19 cellular contexts compared by ENCODE assay signal in genomic region chr13:44352202-44352601, GRCh38. TPM values are rescaled to one million over a fixed set of nuclear protein-coding genes. Genes with fewer than 3 reads are reported as not detected.
DNase-seq lines count a peak whose midpoint lies in the region; ATAC-seq and TF ChIP-seq lines count a peak whose summit lies in the region.
"Had no signal": no experiment of that assay in that cellular context is flagged by ENCODE, and none has a peak within 500 bp of the region (broad histone marks: within the 10 kb centered on the region; RNA-seq: fewer than 3 reads in every experiment).

No MANE protein-coding gene starts in this region.

- CTCF ChIA-PET in CD4-positive, alpha-beta T cell (lab: Charles Lee), result no interaction called here

- H3K4me1 Mint-ChIP-seq in CD4-positive, alpha-beta T cell (ENCODE audit: low read depth), result peaks cover 23% of the 10 kb centered on the region
- peaks cover 15% of the 10 kb centered on the region for H3K4me1 Mint-ChIP-seq in central memory CD8-positive, alpha-beta T cell
- H3K4me1 Mint-ChIP-seq in nephron, result peaks cover 11% of the 10 kb centered on the region

- no peak for TF ChIP-seq CTCF in CD4-positive, alpha-beta T cell (IDR thresholded peaks at IDR 0.05)
- TF ChIP-seq CTCF in nephron (IDR thresholded peaks at IDR 0.05; ENCODE audit: unreplicated experiment in 3 of 3), result no peak

- ATAC-seq in CD4-positive, alpha-beta T cell (ENCODE audit: poor library complexity), result peak; percentile 38
- peak; percentile 76 for ATAC-seq in central memory CD8-positive, alpha-beta T cell (replicated peaks; ENCODE audit: extremely low read depth, poor library complexity, severe bottlenecking)
- ATAC-seq in GM21367 (IDR thresholded peaks at IDR 0.05; ENCODE audit: unreplicated experiment) (no peak), GM21447 (IDR thresholded peaks at IDR 0.05; ENCODE audit: unreplicated experiment) (no peak), HG03175 (IDR thresholded peaks at IDR 0.05; ENCODE audit: unreplicated experiment) (no peak), GM18520 (IDR thresholded peaks at IDR 0.05; ENCODE audit: unreplicated experiment) (no peak)
- ATAC-seq: K562, SK-N-SH treated with all-trans-retinoic acid at 6 μM for 48 hours had no signal

- H3K9me3 Mint-ChIP-seq in CD4-positive, alpha-beta T cell, result no peaks in the 10 kb centered on the region
- H3K9me3 Mint-ChIP-seq in central memory CD8-positive, alpha-beta T cell, result no peaks in the 10 kb centered on the region
- no peaks in the 10 kb centered on the region for H3K9me3 Mint-ChIP-seq in nephron

- no peaks in the 10 kb centered on the region for H3K9me3 ChIP-seq in CD4-positive, alpha-beta T cell (ENCODE audit: control insufficient read depth, low read length)
- H3K9me3 ChIP-seq: HAP-1 had no signal

- H3K27ac Mint-ChIP-seq in CD4-positive, alpha-beta T cell, result no peak overlapping the region
- peak overlapping the region; percentile 62 for H3K27ac Mint-ChIP-seq in central memory CD8-positive, alpha-beta T cell (ENCODE audit: low read depth)
- H3K27ac Mint-ChIP-seq in nephron, result peak overlapping the region in 2 of 3 experiments; percentile 5 to 65

- H3K27ac ChIP-seq in CD4-positive, alpha-beta T cell (ENCODE audit: low read depth, low read length), result no peak overlapping the region

- no peaks in the 10 kb centered on the region for H3K27me3 ChIP-seq in CD4-positive, alpha-beta T cell (ENCODE audit: control insufficient read depth, insufficient read depth, low read length)

- no peaks in the 10 kb centered on the region for H3K27me3 Mint-ChIP-seq in CD4-positive, alpha-beta T cell
- H3K27me3 Mint-ChIP-seq in central memory CD8-positive, alpha-beta T cell, result no peaks in the 10 kb centered on the region
- H3K27me3 Mint-ChIP-seq in nephron (ENCODE audit: low read depth), result no peaks in the 10 kb centered on the region

- H3K36me3 Mint-ChIP-seq in CD4-positive, alpha-beta T cell (ENCODE audit: low read depth), result no peaks in the 10 kb centered on the region
- peaks cover 2% of the 10 kb centered on the region for H3K36me3 Mint-ChIP-seq in central memory CD8-positive, alpha-beta T cell (ENCODE audit: insufficient read depth)
- H3K36me3 Mint-ChIP-seq in nephron (ENCODE audit: low read depth), result no peaks in the 10 kb centered on the region

- POLR2A ChIA-PET in CD4-positive, alpha-beta T cell (lab: Charles Lee), result interaction anchor here (0.7 kb wide), 1 partner anchor 80 kb away, joined by 3 read pairs; no protein-coding TSS in a partner anchor

- intact Hi-C loops in CD4-positive, alpha-beta T cell (cut with DNase I, micrococcal nuclease), result no loop called here

- H3K4me3 ChIP-seq in Jurkat, Clone E6-1 (ENCODE audit: low read length), result no peak overlapping the region
- H3K4me3 ChIP-seq: HAP-1, K562 had no signal

- no peak for DNase-seq in CD4-positive, alpha-beta T cell
- peak; percentile 67 for DNase-seq in Jurkat, Clone E6-1 (ENCODE audit: low read depth, low spot score)
- no peak for DNase-seq in central memory CD8-positive, alpha-beta T cell (ENCODE audit: low spot score in 2 of 2)
- DNase-seq: C1 segment of cervical spinal cord, COR-L47, DMS 273 treated with DMSO at 0.1 percent for 48 hours, MV-4-11, NCI-H1694 treated with DMSO at 0.1 percent for 48 hours, NCI-H510A, NCI-H774, SHP77 had no signal

- no peak overlapping the region for H3K4me3 Mint-ChIP-seq in CD4-positive, alpha-beta T cell
- no peak overlapping the region for H3K4me3 Mint-ChIP-seq in central memory CD8-positive, alpha-beta T cell
- H3K4me3 Mint-ChIP-seq in nephron, result no peak overlapping the region

RNA-seq across cellular contexts. Expression of gene SERP2, which starts 21.4 kb away (rescaled TPM):
- total RNA-seq in CD4-positive, alpha-beta T cell, result not detected
- polyA plus RNA-seq in Jurkat, Clone E6-1 (2012; ENCODE audit: insufficient read depth, insufficient read length), result not detected
- total RNA-seq: K562 had no signal

Comparison
In these comparisons a context has a peak if more than half of its experiments do, and no peak if none do; other contexts are left out.
1. ATAC-seq: peak in CD4-positive, alpha-beta T cell (single experiment) and central memory CD8-positive, alpha-beta T cell (single experiment); none in GM21367 (single experiment), GM21447 (single experiment), HG03175 (single experiment) and GM18520 (single experiment).